13 cellular contexts compared by ENCODE assay signal in genomic region chr11:46504817-46505613, GRCh38.
DNase-seq lines count a peak whose midpoint lies in the region; ATAC-seq and TF ChIP-seq lines count a peak whose summit lies in the region.
"Had no signal": no experiment of that assay in that cellular context is flagged by ENCODE, and none has a peak within 500 bp of the region (broad histone marks: within the 10 kb centered on the region; RNA-seq: fewer than 3 reads in every experiment).

No MANE protein-coding gene starts in this region.

- no peak overlapping the region for H3K4me2 ChIP-seq in GM23248 (ENCODE audit: unreplicated experiment)

- no peak overlapping the region for H2AFZ ChIP-seq in GM23248

- peak; percentile 44 for DNase-seq in NCI-H187 treated with DMSO at 0.1 percent for 48 hours (lab: John Stamatoyannopoulos, UW)
- no peak for DNase-seq in NCI-H187 (lab: John Stamatoyannopoulos, UW)
- DNase-seq in GM23248: peak; percentile 46
- peak in 1 of 2 donors; percentile 14 for DNase-seq in activated naive CD4-positive, alpha-beta T cell treated with anti-CD3 and anti-CD28 coated beads, Interleukin-2, amount 50 U/mL, for 72 hours (ENCODE audit: low spot score in 2 of 2)
- peak; percentile 6 for DNase-seq in kidney glomerular epithelial cell (lab: John Stamatoyannopoulos, UW)
- DNase-seq in C1 segment of cervical spinal cord (lab: John Stamatoyannopoulos, UW): no peak
- DNase-seq in NCI-H510A (lab: John Stamatoyannopoulos, UW): no peak
- no peak for DNase-seq in Peyer's patch
- DNase-seq: 8988T; effector CD8-positive, alpha-beta T cell; H7; NCI-H1092; stimulated activated CD4-positive, alpha-beta T cell treated with anti-CD3 and anti-CD28 coated beads, Interleukin-12 subunit alpha, Interleukin-12 subunit beta, amount 100 ng/mL, for 4 hours had no signal

- H3K36me3 Mint-ChIP-seq in activated naive CD4-positive, alpha-beta T cell treated with anti-CD3 and anti-CD28 coated beads, Interleukin-2, amount 50 U/mL, for 72 hours: no peaks in the 10 kb centered on the region

- WGBS in GM23248 (ENCODE audit: low coverage in 1 of 2, low lambda C conversion rate in 2 of 2, missing lambda C conversion rate in 2 of 2), 2 experiments: 75% methylated on average over 3 of the region's 3 CpGs

- peaks cover 10% of the 10 kb centered on the region; the same call in 1 of the 2 replicates for H3K79me2 ChIP-seq in GM23248 (ENCODE audit: insufficient read depth)

- in situ Hi-C loops in GM23248 (cut with MboI): no loop called here

- H3K27ac Mint-ChIP-seq in activated naive CD4-positive, alpha-beta T cell treated with anti-CD3 and anti-CD28 coated beads, Interleukin-2, amount 50 U/mL, for 72 hours: peak overlapping the region; percentile 49 to 93

- H4K20me1 ChIP-seq in GM23248 (ENCODE audit: insufficient read depth): no peaks in the 10 kb centered on the region; the same call in 1 of the 2 replicates

- no peaks in the 10 kb centered on the region for H3K9me3 Mint-ChIP-seq in activated naive CD4-positive, alpha-beta T cell treated with anti-CD3 and anti-CD28 coated beads, Interleukin-2, amount 50 U/mL, for 72 hours

- H3K36me3 ChIP-seq in GM23248 (ENCODE audit: low read depth): 0 out of 2 replicates have a peak, but pooled peaks cover 7% of the 10 kb centered on the region
- H3K36me3 ChIP-seq in Peyer's patch: peaks cover 0 to 31% (median 0%) of the 10 kb centered on the region in 3 donors

- H3K9ac ChIP-seq in GM23248: no peak overlapping the region

- H3K4me3 ChIP-seq in GM23248 (no peak overlapping the region), Peyer's patch (no peak overlapping the region)

- H3K9me2 ChIP-seq in GM23248 (ENCODE audit: insufficient read depth): no peaks in the 10 kb centered on the region

- TF ChIP-seq CTCF in Peyer's patch (IDR thresholded peaks at IDR 0.05): no peak

- H3K4me1 ChIP-seq in GM23248 (ENCODE audit: insufficient read depth): 0 out of 2 replicates have a peak, but pooled peaks cover 5% of the 10 kb centered on the region
- peaks cover 0 to 12% (median 0%) of the 10 kb centered on the region in 4 donors for H3K4me1 ChIP-seq in Peyer's patch

- peak; percentile 89 to 93 for ATAC-seq in activated naive CD4-positive, alpha-beta T cell treated with anti-CD3 and anti-CD28 coated beads, Interleukin-2, amount 50 U/mL, for 72 hours

- no peak for TF ChIP-seq POLR2A in Peyer's patch (IDR thresholded peaks at IDR 0.05)

- H3K27me3 ChIP-seq in GM23248 (replicated peaks; ENCODE audit: insufficient read depth): no peaks in the 10 kb centered on the region
- no peaks in the 10 kb centered on the region for H3K27me3 ChIP-seq in Peyer's patch

- H3F3A ChIP-seq in GM23248 (ENCODE audit: insufficient read depth): peaks cover 7% of the 10 kb centered on the region; the same call in 1 of the 2 replicates

- no peaks in the 10 kb centered on the region for H3K9me3 ChIP-seq in GM23248 (ENCODE audit: low read depth)
- no peaks in the 10 kb centered on the region for H3K9me3 ChIP-seq in Peyer's patch

- H3K27ac ChIP-seq in GM23248 (no peak overlapping the region), Peyer's patch (peak overlapping the region in 1 of 4 donors; percentile 75)

Comparison
In these comparisons a context has a peak if more than half of its experiments do, and no peak if none do; other contexts are left out.
1. DNase-seq: peak in NCI-H187 treated with DMSO at 0.1 percent for 48 hours (single experiment), GM23248 (single experiment) and kidney glomerular epithelial cell (single experiment); none in NCI-H187 (0 of 2), C1 segment of cervical spinal cord (0 of 14), NCI-H510A (single experiment) and Peyer's patch (0 of 3).